ENCODE assay signal across 16 cellular contexts in genomic region chr1:212490276-212490675, GRCh38.
"Had no signal": no experiment of that assay in that cellular context is flagged by ENCODE, and none has a peak within 500 bp of the region (broad histone marks: within the 10 kb centered on the region; RNA-seq: fewer than 3 reads in every experiment).

No MANE protein-coding gene starts in this region.

- H3K36me3 Mint-ChIP-seq: naive B cell; stimulated activated naive B cell treated with anti-CD40 and anti-IgM and Interleukin-4, amounts not matched to agents 10 μg/mL and 1 μg/mL and 100 μg/mL, for 72 hours had no signal

- H3K4me1 Mint-ChIP-seq: naive B cell had no signal

- H3K36me3 ChIP-seq: tibial artery, vagina had no signal

- H3K9me3 Mint-ChIP-seq: activated B cell treated with CpG ODN at 0.5 μM for 24 hours; activated T-helper 1 cell treated with anti-CD3 and anti-CD28 coated beads, Interleukin-12 subunit alpha, Interleukin-12 subunit beta, Interleukin-2, Interleukin-4 antibody, amounts not matched to agents 30 ng/mL and 10 ng/mL and 1 ng/mL, durations not matched to agents 14 hours and 24 hours and 36 hours; naive B cell; stimulated activated naive B cell treated with anti-CD40 and anti-IgM and Interleukin-4, amounts not matched to agents 10 μg/mL and 1 μg/mL and 100 μg/mL, for 72 hours had no signal

- H3K27ac ChIP-seq: tibial artery had no signal

- H3K9me3 ChIP-seq: tibial artery, vagina had no signal

- H3K4me3 Mint-ChIP-seq: activated B cell treated with CpG ODN at 0.5 μM for 24 hours; activated T-helper 1 cell treated with anti-CD3 and anti-CD28 coated beads, Interleukin-12 subunit alpha, Interleukin-12 subunit beta, Interleukin-2, Interleukin-4 antibody, amounts not matched to agents 30 ng/mL and 10 ng/mL and 1 ng/mL, durations not matched to agents 14 hours and 24 hours and 36 hours; naive B cell; stimulated activated naive B cell treated with anti-CD40 and anti-IgM and Interleukin-4, amounts not matched to agents 10 μg/mL and 1 μg/mL and 100 μg/mL, for 72 hours had no signal

- H3K27me3 ChIP-seq: tibial artery, vagina had no signal

- H3K4me3 ChIP-seq: tibial artery, vagina had no signal

- ATAC-seq: left lobe of liver; stimulated activated naive B cell treated with anti-CD40 and anti-IgM and Interleukin-4, amounts not matched to agents 10 μg/mL and 1 μg/mL and 100 μg/mL, for 72 hours had no signal

- DNase-seq: activated B cell treated with CpG ODN at 0.5 μM for 24 hours; activated CD4-positive, alpha-beta T cell treated with anti-CD3 and anti-CD28 coated beads, Interleukin-2, amount 50 U/mL, for 1 hour; activated CD8-positive, alpha-beta memory T cell treated with anti-CD3 and anti-CD28 coated beads for 24 hours; activated naive CD4-positive, alpha-beta T cell; anterior cingulate cortex; cortex of kidney; effector CD8-positive, alpha-beta T cell; foreskin fibroblast; hippocampal formation; naive B cell; stimulated activated CD4-positive, alpha-beta T cell treated with anti-CD3 and anti-CD28 coated beads, Interleukin-2, amount 100 ng/mL, for 48 hours; stimulated activated naive B cell treated with anti-CD40 and anti-IgM and Interleukin-4, amounts not matched to agents 10 μg/mL and 1 μg/mL and 100 μg/mL, for 72 hours; tibial artery had no signal

- H3K27ac Mint-ChIP-seq: activated B cell treated with CpG ODN at 0.5 μM for 24 hours; activated T-helper 1 cell treated with anti-CD3 and anti-CD28 coated beads, Interleukin-12 subunit alpha, Interleukin-12 subunit beta, Interleukin-2, Interleukin-4 antibody, amounts not matched to agents 30 ng/mL and 10 ng/mL and 1 ng/mL, durations not matched to agents 14 hours and 24 hours and 36 hours; stimulated activated naive B cell treated with anti-CD40 and anti-IgM and Interleukin-4, amounts not matched to agents 10 μg/mL and 1 μg/mL and 100 μg/mL, for 72 hours had no signal
